8 cellular contexts compared by ENCODE assay signal in genomic region chr12:120725659-120726509, GRCh38.
A peak's percentile ranks its signal among the peaks of the same experiment; 100 is the strongest.
DNase-seq lines count a peak whose midpoint lies in the region; ATAC-seq and TF ChIP-seq lines count a peak whose summit lies in the region.

ACADS (plus strand) TSS chr12:120725826; CDS start chr12:120725886, 60 bp downstream.

- H3K27me3 ChIP-seq in layer of hippocampus (ENCODE audit: control insufficient read depth, insufficient read depth, low read length), result no peaks in the 10 kb centered on the region

- ATAC-seq in GM19025 (IDR thresholded peaks at IDR 0.05; ENCODE audit: low read depth, unreplicated experiment) (peak; percentile 99), HG03196 (IDR thresholded peaks at IDR 0.05; ENCODE audit: unreplicated experiment) (peak; percentile 91)

- H3K27ac ChIP-seq in layer of hippocampus (ENCODE audit: low read depth, low read length), result peak within 1 kb of the TSS; percentile 57

- TF ChIP-seq CTCF in AG10803 (conservative IDR thresholded peaks at IDR 0.05; ENCODE audit: low read length) (no peak), choroid plexus epithelial cell (conservative IDR thresholded peaks at IDR 0.05; ENCODE audit: low read depth, low read length) (no peak)

- peak within 1 kb of the TSS; percentile 69 for H3K4me3 ChIP-seq in AG10803 (ENCODE audit: low read length)
- H3K4me3 ChIP-seq in choroid plexus epithelial cell (ENCODE audit: low read depth, low read length), result peak within 1 kb of the TSS; percentile 74

- DNase-seq in AG10803 (ENCODE audit: low read depth) (peak; percentile 73), NCI-H446 treated with DMSO at 0.1 percent for 48 hours (lab: John Stamatoyannopoulos, UW) (peak; percentile 49), choroid plexus epithelial cell (ENCODE audit: low read depth) (peak; percentile 81)
- DNase-seq in activated CD4-positive, alpha-beta T cell treated with anti-CD3 and anti-CD28 coated beads for 24 hours (ENCODE audit: low read depth in 2 of 2), result peak; percentile 85 to 88
- peak; percentile 71 to 89 (median 82) for DNase-seq in stimulated activated CD4-positive, alpha-beta T cell treated with anti-CD3 and anti-CD28 coated beads, Interleukin-1b, Interleukin-23, amount 100 ng/mL, for 24 hours (ENCODE audit: low read depth in 4 of 4, low spot score in 1 of 4)

Comparison
In these comparisons a context has a peak if more than half of its experiments do, and no peak if none do; other contexts are left out.
1. Peak in every context shown above with its lines: DNase-seq, ATAC-seq, H3K4me3 ChIP-seq and H3K27ac ChIP-seq.